ENCODE assay signal across 18 cellular contexts in genomic region chr20:25067102-25067987, GRCh38. TPM values are rescaled to one million over a fixed set of nuclear protein-coding genes. Genes with fewer than 3 reads are reported as not detected.
A peak's percentile ranks its signal among the peaks of the same experiment; 100 is the strongest.
DNase-seq lines count a peak whose midpoint lies in the region; ATAC-seq, FAIRE-seq and TF ChIP-seq lines count a peak whose summit lies in the region.
"Had no signal": no experiment of that assay in that cellular context is flagged by ENCODE, and none has a peak within 500 bp of the region (broad histone marks: within the 10 kb centered on the region; RNA-seq: fewer than 3 reads in every experiment).

No MANE protein-coding gene starts in this region.

- 79% methylated on average over 18 of the region's 18 CpGs for WGBS in A549 (ENCODE audit: missing lambda C conversion rate)

- TF ChIP-seq EP300 in A549 (IDR thresholded peaks at IDR 0.05): no peak

- no peak overlapping the region for H3K4me2 ChIP-seq in A549

- FAIRE-seq in A549 (lab: Jason Lieb, UNC) (no peak), HTR-8/SVneo (lab: Jason Lieb, UNC) (peak; percentile 99)
- FAIRE-seq: H54, K562 had no signal

- CTCF ChIA-PET in A549 (lab: Yijun Ruan, JAX): interaction anchor here (1.1 kb wide), 2 partner anchors 11 to 73 kb away, joined by 3 to 4 read pairs; no protein-coding TSS in a partner anchor

- H3K9me3 ChIP-seq in A549 (no peaks in the 10 kb centered on the region), iPS-18c (ENCODE audit: control insufficient read depth, insufficient read depth, low read length) (peaks cover 4% of the 10 kb centered on the region)
- H3K9me3 ChIP-seq: SJSA1 had no signal

- ATAC-seq in A549: no peak
- ATAC-seq in sciatic nerve: no peak
- ATAC-seq in HG03342 (IDR thresholded peaks at IDR 0.05; ENCODE audit: unreplicated experiment): no peak
- ATAC-seq: K562 had no signal

- no peak for TF ChIP-seq RAD21 in A549 (conservative IDR thresholded peaks at IDR 0.05 in 1 of 2, IDR thresholded peaks at IDR 0.05 in 1 of 2)

- intact Hi-C loops in sciatic nerve (cut with DNase I): no loop called here

- H3K27ac ChIP-seq in A549: no peak overlapping the region
- H3K27ac ChIP-seq: C4-2B, SJSA1 had no signal

- no peak overlapping the region for H3K4me3 ChIP-seq in A549
- H3K4me3 ChIP-seq in iPS-18c (ENCODE audit: insufficient read depth, low read depth, low read length): peak overlapping the region; percentile 4; the same call in 1 of the 2 replicates
- H3K4me3 ChIP-seq: K562, SJSA1 had no signal

- no peak for DNase-seq in A549 (ENCODE audit: low read depth in 1 of 2, low spot score in 1 of 2)
- DNase-seq in HTR-8/SVneo (ENCODE audit: insufficient read length, low spot score): no peak
- DNase-seq in sciatic nerve (ENCODE audit: low spot score): peak; percentile 26
- no peak for DNase-seq in Kasumi-1 (lab: John Stamatoyannopoulos, UW)
- no peak for DNase-seq in NCI-H187 (lab: John Stamatoyannopoulos, UW)
- DNase-seq: DMS 273 treated with DMSO at 0.1 percent for 48 hours, GF-D8, MV-4-11, NCI-H2171 treated with DMSO at 0.1 percent for 48 hours, NCI-H446 treated with DMSO at 0.1 percent for 48 hours, OCI-M1 had no signal

- TF ChIP-seq POLR2A in A549 (IDR thresholded peaks at IDR 0.05; ENCODE audit: low read length): peak; percentile 25; the same call in 1 of the 2 replicates

- no peak for TF ChIP-seq CTCF in A549 (IDR thresholded peaks at IDR 0.05)

- POLR2A ChIA-PET in A549 (lab: Yijun Ruan, JAX): no interaction called here

- peaks cover 19% of the 10 kb centered on the region for H3K4me1 ChIP-seq in A549
- H3K4me1 ChIP-seq: SJSA1 had no signal

TF ChIP-seq in A549, 52 proteins besides CTCF, POLR2A, EP300 and RAD21:
- TF ChIP-seq MAZ (IDR thresholded peaks at IDR 0.05; ENCODE audit: borderline replicate concordance, low read depth, low read length) (no peak), FOSB (CRISPR knock-in tag; IDR thresholded peaks at IDR 0.05) (no peak), EHF (CRISPR knock-in tag; IDR thresholded peaks at IDR 0.05) (no peak), POLR2AphosphoS2 (conservative IDR thresholded peaks at IDR 0.05; ENCODE audit: low read length) (no peak), CEBPB (IDR thresholded peaks at IDR 0.05) (no peak), NFE2L2 (conservative IDR thresholded peaks at IDR 0.05; ENCODE audit: low read length) (no peak), SMC3 (IDR thresholded peaks at IDR 0.05) (no peak), PBX3 (IDR thresholded peaks at IDR 0.05) (no peak), HDAC2 (IDR thresholded peaks at IDR 0.05) (no peak), TP53 (CRISPR knock-in tag; IDR thresholded peaks at IDR 0.05) (no peak), E2F6 (IDR thresholded peaks at IDR 0.05; ENCODE audit: borderline replicate concordance, low read depth) (no peak), ATOH8 (CRISPR knock-in tag; IDR thresholded peaks at IDR 0.05; ENCODE audit: low read depth) (no peak), ZC3H11A (IDR thresholded peaks at IDR 0.05) (no peak), JUN (IDR thresholded peaks at IDR 0.05) (no peak), JUNB (IDR thresholded peaks at IDR 0.05) (no peak)

RNA-seq across cellular contexts. Expression of gene ACSS1, which starts 9.4 kb away (rescaled TPM):
- polyA plus RNA-seq in A549 (2011; rRNA removed): 7.2 and 8.5 TPM in 2 replicates
- polyA plus RNA-seq in A549 (2012; cell fraction: cytosol; rRNA removed): 9.8 and 12.0 TPM in 2 replicates
- 23.9 and 27.6 TPM in 2 replicates for polyA plus RNA-seq in A549 (2012; cell fraction: nucleus; rRNA removed)
- 7.6 to 8.1 TPM (median 7.6 TPM) in 3 replicates for polyA plus RNA-seq in A549 (2017; fragmentation: RNase III; extraction: RNeasy Plus Mini Kit Qiagen cat#74134 plus additional on column Dnase treatment)
- 14.7 TPM in 2 replicates for polyA minus RNA-seq in A549 (2011; rRNA and poly(A)+ RNA removed)
- 27.4 TPM for total RNA-seq in sciatic nerve

RNA-seq across cellular contexts. Expression of gene VSX1, which starts 14.6 kb away (rescaled TPM):
- polyA plus RNA-seq in A549 (2011; rRNA removed) (2.9 and 3.6 TPM in 2 replicates), A549 (2017; fragmentation: RNase III; extraction: RNeasy Plus Mini Kit Qiagen cat#74134 plus additional on column Dnase treatment) (0.52 to 1.2 TPM (median 0.77 TPM) in 3 replicates)
- 0.65 TPM in 2 replicates for polyA plus RNA-seq in A549 (2012; cell fraction: cytosol; rRNA removed)
- polyA plus RNA-seq in A549 (2012; cell fraction: nucleus; rRNA removed): 0.51 and 0.58 TPM in 2 replicates
- 1.8 and 2.4 TPM in 2 replicates for polyA minus RNA-seq in A549 (2011; rRNA and poly(A)+ RNA removed)
- total RNA-seq in sciatic nerve: not detected
- total RNA-seq: HT1080, K562, SJSA1 had no signal
- polyA plus RNA-seq: K562 had no signal
